1 cellular context compared by ENCODE assay signal in the genomic region with DNA sequence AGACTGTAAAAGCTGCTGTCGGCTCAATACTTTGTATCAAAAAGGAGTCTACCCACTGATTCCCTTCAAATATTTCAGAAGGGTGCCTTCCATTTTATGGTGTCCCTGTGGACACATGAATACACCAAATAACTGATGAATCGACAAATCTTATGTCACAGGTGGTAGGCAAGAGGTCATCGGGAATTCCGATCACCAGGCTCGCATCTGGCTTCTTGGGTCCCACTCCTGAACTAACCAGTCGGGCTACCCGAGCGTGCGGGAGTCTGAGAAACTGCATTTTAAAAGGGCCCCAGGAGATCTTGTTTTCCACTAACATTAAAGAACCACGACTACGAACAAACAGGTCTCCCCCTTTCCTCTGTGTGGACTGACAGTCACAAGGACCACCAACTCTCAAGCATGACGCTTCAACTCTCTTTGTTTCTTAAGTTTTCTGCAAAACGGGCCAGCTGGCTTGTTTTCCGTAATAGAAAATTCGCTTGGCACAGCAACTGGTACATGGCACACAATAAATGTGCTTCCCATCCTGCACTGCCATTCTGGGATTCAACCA.
TF ChIP-seq lines count a peak whose summit lies in the region.

No MANE protein-coding gene starts in this region.

TF ChIP-seq in GM12878, 131 proteins besides CTCF, POLR2A, EP300 and RAD21:
- no peak for TF ChIP-seq ESRRA (IDR thresholded peaks at IDR 0.05; ENCODE audit: low read length)
- TF ChIP-seq FOXK2 (IDR thresholded peaks at IDR 0.05): no peak
- TF ChIP-seq NBN (IDR thresholded peaks at IDR 0.05): no peak
- no peak for TF ChIP-seq MAX (IDR thresholded peaks at IDR 0.05; ENCODE audit: low read depth, low read length)
- no peak for TF ChIP-seq BACH1 (IDR thresholded peaks at IDR 0.05; ENCODE audit: borderline replicate concordance)
- no peak for TF ChIP-seq NFIC (IDR thresholded peaks at IDR 0.05; ENCODE audit: low read depth, low read length)
- no peak for TF ChIP-seq ZSCAN29 (IDR thresholded peaks at IDR 0.05)
- TF ChIP-seq HSF1 (IDR thresholded peaks at IDR 0.05; ENCODE audit: low read depth, low read length): no peak
- TF ChIP-seq SIN3A (IDR thresholded peaks at IDR 0.05; ENCODE audit: low read depth, low read length): no peak
- TF ChIP-seq SMAD5 (IDR thresholded peaks at IDR 0.05; ENCODE audit: low read depth): no peak
